1 cellular context compared by ENCODE assay signal in the genomic region with DNA sequence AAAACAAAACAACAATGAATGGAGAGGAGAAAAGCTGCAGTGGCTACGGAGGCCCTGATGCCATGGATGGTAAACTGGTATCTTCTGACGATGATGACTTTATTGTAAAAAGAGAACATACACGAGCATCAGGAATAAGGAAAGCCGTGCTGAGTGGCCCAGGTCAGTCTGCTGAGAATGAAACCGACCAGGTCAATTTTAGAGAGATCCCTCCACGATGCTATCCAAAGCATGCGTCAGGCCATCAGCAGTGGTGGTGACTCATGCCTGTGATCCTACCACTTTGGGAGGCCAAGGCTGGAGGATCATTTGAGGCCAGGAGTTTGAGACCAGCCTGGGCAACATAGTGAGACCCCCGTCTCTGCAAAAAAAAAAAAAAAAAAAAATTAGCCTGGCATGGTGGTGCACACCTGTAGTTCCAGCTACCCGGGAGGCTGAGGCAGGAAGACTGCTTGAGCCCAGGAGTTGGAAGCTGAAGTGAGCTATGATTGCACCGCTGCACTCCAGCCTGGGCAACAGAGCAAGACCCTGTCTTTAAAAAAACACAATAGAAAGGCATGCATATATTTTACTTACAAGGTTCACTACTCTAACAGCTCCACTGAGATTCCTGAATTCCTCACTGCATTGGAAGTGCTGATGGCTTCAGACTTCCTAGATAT.
A peak's percentile ranks its signal among the peaks of the same experiment; 100 is the strongest.
TF ChIP-seq lines count a peak whose summit lies in the region.

No MANE protein-coding gene starts in this region.

TF ChIP-seq in HEK293, 187 proteins besides CTCF, POLR2A, EP300 and RAD21:
- TF ChIP-seq, protein P1, sequence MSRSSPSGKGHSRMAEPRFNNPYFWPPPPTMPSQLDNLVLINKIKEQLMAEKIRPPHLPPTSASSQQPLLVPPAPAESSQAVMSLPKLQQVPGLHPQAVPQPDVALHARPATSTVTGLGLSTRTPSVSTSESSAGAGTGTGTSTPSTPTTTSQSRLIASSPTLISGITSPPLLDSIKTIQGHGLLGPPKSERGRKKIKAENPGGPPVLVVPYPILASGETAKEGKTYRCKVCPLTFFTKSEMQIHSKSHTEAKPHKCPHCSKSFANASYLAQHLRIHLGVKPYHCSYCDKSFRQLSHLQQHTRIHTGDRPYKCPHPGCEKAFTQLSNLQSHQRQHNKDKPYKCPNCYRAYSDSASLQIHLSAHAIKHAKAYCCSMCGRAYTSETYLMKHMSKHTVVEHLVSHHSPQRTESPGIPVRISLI (tag by site-specific recombination; IDR thresholded peaks at IDR 0.05) = 0 out of 2 replicates have a peak, but pooled peaks have one; percentile 17
- no peak for TF ChIP-seq TRIM28 (IDR thresholded peaks at IDR 0.05; ENCODE audit: borderline replicate concordance, low read length)
- TF ChIP-seq MEIS1 (CRISPR knock-in tag; IDR thresholded peaks at IDR 0.05; ENCODE audit: borderline replicate concordance) = no peak
- TF ChIP-seq ZNF311 (tag by site-specific recombination; IDR thresholded peaks at IDR 0.05; ENCODE audit: borderline replicate concordance) = no peak
- no peak for TF ChIP-seq ZNF221 (tag by site-specific recombination; IDR thresholded peaks at IDR 0.05; ENCODE audit: borderline replicate concordance)
TF ChIP-seq in HEK293: peak in this region for 1.
